7 cellular contexts compared by ENCODE assay signal in genomic region chr15:75449585-75450306, GRCh38. TPM values are rescaled to one million over a fixed set of nuclear protein-coding genes. Genes with fewer than 3 reads are reported as not detected.
A peak's percentile ranks its signal among the peaks of the same experiment; 100 is the strongest.
DNase-seq lines count a peak whose midpoint lies in the region; ATAC-seq and TF ChIP-seq lines count a peak whose summit lies in the region.

No MANE protein-coding gene starts in this region.

- no peaks in the 10 kb centered on the region for H3K27me3 Mint-ChIP-seq in activated CD8-positive, alpha-beta T cell treated with anti-CD3 and anti-CD28 coated beads, Interleukin-2, amount 10 ng/mL, durations not matched to agents 7 days and 5 days (ENCODE audit: low read depth)

- CTCF ChIA-PET in activated CD8-positive, alpha-beta T cell treated with anti-CD3 and anti-CD28 coated beads, Interleukin-2, amount 10 ng/mL, durations not matched to agents 7 days and 5 days (lab: Charles Lee), result interaction anchor here (0.9 kb wide), 1 partner anchor 420 kb away, joined by 3 read pairs; no protein-coding TSS in a partner anchor

- TF ChIP-seq CTCF in HFF-Myc (IDR thresholded peaks at IDR 0.05; ENCODE audit: low read depth, low read length, missing control alignments) (no peak), spleen (IDR thresholded peaks at IDR 0.05 in 8 of 11, conservative IDR thresholded peaks at IDR 0.05 in 3 of 11) (no peak)

- no peaks in the 10 kb centered on the region for H3K9me3 ChIP-seq in spleen

- no peak for TF ChIP-seq POLR2A in spleen (IDR thresholded peaks at IDR 0.05)

- intact Hi-C loops in spleen (cut with DNase I; ENCODE audit: low total_unique reads), result loop anchor here (10.0 kb wide), 1 partner anchor 75 kb away; no protein-coding TSS in a partner anchor

- no peak for DNase-seq in HFF-Myc (ENCODE audit: extremely low read depth, low read depth)
- DNase-seq in activated CD8-positive, alpha-beta T cell treated with anti-CD3 and anti-CD28 coated beads, Interleukin-2, amount 10 ng/mL, durations not matched to agents 7 days and 5 days, result no peak
- peak; percentile 75 for DNase-seq in spleen
- DNase-seq in stimulated activated CD4-positive, alpha-beta T cell treated with anti-CD3 and anti-CD28 coated beads, Interleukin-4, amount 100 ng/mL, for 1 hour, result no peak
- DNase-seq in activated gamma-delta T cell (lab: John Stamatoyannopoulos, UW), result no peak
- no peak for DNase-seq in SKM-1 treated with dmso at 0.1 percent for 144 hours (lab: John Stamatoyannopoulos, UW; ENCODE audit: unreplicated experiment)

- peaks cover 41% of the 10 kb centered on the region for H3K4me1 Mint-ChIP-seq in activated CD8-positive, alpha-beta T cell treated with anti-CD3 and anti-CD28 coated beads, Interleukin-2, amount 10 ng/mL, durations not matched to agents 7 days and 5 days (ENCODE audit: low read depth)

- H3K27ac ChIP-seq in spleen, result peak overlapping the region; percentile 93 to 99 (median 98)

- H3K4me3 ChIP-seq in HFF-Myc (replicated peaks; ENCODE audit: low read depth, low read length) (peak overlapping the region; percentile 81), iPS-11a (ENCODE audit: low read depth, low read length) (peak overlapping the region; percentile 89), spleen (peak overlapping the region; percentile 75 to 93 (median 87))

- WGBS in spleen, 5 donors, result 50 to 60% (median 57%) methylated on average over 14 of the region's 14 CpGs

- no peaks in the 10 kb centered on the region for H3K9me3 Mint-ChIP-seq in activated CD8-positive, alpha-beta T cell treated with anti-CD3 and anti-CD28 coated beads, Interleukin-2, amount 10 ng/mL, durations not matched to agents 7 days and 5 days (ENCODE audit: insufficient read depth)

- peaks cover 18% of the 10 kb centered on the region for H3K36me3 Mint-ChIP-seq in activated CD8-positive, alpha-beta T cell treated with anti-CD3 and anti-CD28 coated beads, Interleukin-2, amount 10 ng/mL, durations not matched to agents 7 days and 5 days (ENCODE audit: low read depth)

- no peaks in the 10 kb centered on the region for H3K27me3 ChIP-seq in spleen (replicated peaks in 1 of 7)

- H3K4me1 ChIP-seq in spleen, result peaks cover 27 to 78% (median 63%) of the 10 kb centered on the region in 6 donors

- peak overlapping the region; percentile 96 for H3K4me3 Mint-ChIP-seq in activated CD8-positive, alpha-beta T cell treated with anti-CD3 and anti-CD28 coated beads, Interleukin-2, amount 10 ng/mL, durations not matched to agents 7 days and 5 days

- ATAC-seq in activated CD8-positive, alpha-beta T cell treated with anti-CD3 and anti-CD28 coated beads, Interleukin-2, amount 10 ng/mL, durations not matched to agents 7 days and 5 days, result no peak

- peak overlapping the region; percentile 91 for H3K27ac Mint-ChIP-seq in activated CD8-positive, alpha-beta T cell treated with anti-CD3 and anti-CD28 coated beads, Interleukin-2, amount 10 ng/mL, durations not matched to agents 7 days and 5 days

- H3K36me3 ChIP-seq in spleen, result peaks cover 0 to 10% (median 0%) of the 10 kb centered on the region in 6 donors

- POLR2A ChIA-PET in activated CD8-positive, alpha-beta T cell treated with anti-CD3 and anti-CD28 coated beads, Interleukin-2, amount 10 ng/mL, durations not matched to agents 7 days and 5 days (lab: Charles Lee), result interaction anchor here (1.0 to 7.2 kb wide), 5 partner anchors 82 to 393 kb away, joined by 3 to 92 read pairs (median 20); partner anchors contain the start of genes IMP3, MAN2C1, PTPN9 and SNUPN

RNA-seq across cellular contexts. Expression of gene SIN3A, which starts 1.7 kb away (rescaled TPM):
- total RNA-seq in activated CD8-positive, alpha-beta T cell treated with anti-CD3 and anti-CD28 coated beads, Interleukin-2, amount 10 ng/mL, durations not matched to agents 7 days and 5 days, result 100 to 1,000 TPM in 1 of 2 experiments, 10 to 100 TPM in 1; 96.7 to 104 TPM
- total RNA-seq in spleen, result 10 to 100 TPM; 64.5 to 90.2 (median 84.7) TPM
- polyA plus RNA-seq in spleen, result 10 to 100 TPM in 1 of 3 donors, 1 to 10 TPM in 2; 8.2 to 12.5 (median 8.4) TPM
